ENCODE assay signal across 17 cellular contexts in the genomic region with DNA sequence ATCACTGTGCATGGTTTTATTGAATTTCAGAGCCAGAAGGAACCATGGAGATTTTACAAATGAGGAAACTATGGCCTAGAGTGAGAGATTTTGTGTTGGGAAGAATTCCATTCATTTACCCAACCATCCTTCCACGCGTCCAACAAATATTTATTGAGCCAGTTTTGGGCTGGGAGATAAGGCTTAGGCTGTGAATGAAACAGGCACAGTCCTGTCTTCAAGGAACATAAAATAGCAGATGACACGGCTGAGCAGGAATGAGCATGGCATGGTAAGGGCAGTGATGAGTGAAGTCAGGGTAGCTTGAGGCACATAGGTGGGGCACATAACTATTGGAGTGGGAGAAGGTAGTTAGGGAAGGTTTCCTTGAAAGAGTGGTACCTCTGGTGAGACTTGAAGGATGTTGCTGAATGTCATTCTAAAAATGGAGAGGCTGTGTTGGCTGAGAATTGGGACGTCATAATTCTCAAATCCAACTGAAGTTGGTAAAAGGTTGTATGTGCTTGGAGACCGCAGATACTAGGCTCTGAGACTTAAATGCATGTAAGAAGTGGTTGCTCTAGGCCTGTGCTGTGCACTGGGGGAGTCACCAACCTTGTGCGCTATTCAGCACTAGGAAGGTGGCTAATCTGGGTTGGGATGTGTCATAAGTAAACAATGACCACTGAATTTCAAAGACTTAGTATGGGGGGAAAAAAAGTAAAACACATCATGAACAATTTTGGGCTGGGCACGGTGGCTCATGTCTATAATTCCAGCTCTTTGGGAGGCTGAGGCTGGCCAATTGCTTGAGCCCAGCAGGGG. TPM values are rescaled to one million over a fixed set of nuclear protein-coding genes. Genes with fewer than 3 reads are reported as not detected.
A peak's percentile ranks its signal among the peaks of the same experiment; 100 is the strongest.
DNase-seq lines count a peak whose midpoint lies in the region; TF ChIP-seq lines count a peak whose summit lies in the region.
"Had no signal": no experiment of that assay in that cellular context is flagged by ENCODE, and none has a peak within 500 bp of the region (broad histone marks: within the 10 kb centered on the region; RNA-seq: fewer than 3 reads in every experiment).

No MANE protein-coding gene starts in this region.

- no peaks in the 10 kb centered on the region for H3K9me3 ChIP-seq in tibial artery
- H3K9me3 ChIP-seq: BE2C had no signal

- peaks cover 80% of the 10 kb centered on the region for H3K4me1 Mint-ChIP-seq in neural crest cell

- peaks cover 6% of the 10 kb centered on the region for H3K36me3 Mint-ChIP-seq in neural crest cell (ENCODE audit: low read depth)
- H3K36me3 Mint-ChIP-seq: activated naive CD8-positive, alpha-beta T cell had no signal

- no peak for TF ChIP-seq CTCF in GM12865 (IDR thresholded peaks at IDR 0.05; ENCODE audit: insufficient read depth, low read depth, low read length, missing control alignments)
- TF ChIP-seq CTCF in neural crest cell (conservative IDR thresholded peaks at IDR 0.05), result no peak
- no peak for TF ChIP-seq CTCF in tibial artery (IDR thresholded peaks at IDR 0.05)

- H3K27ac Mint-ChIP-seq in neural crest cell (ENCODE audit: unreplicated experiment), result peak overlapping the region; percentile 85
- H3K27ac Mint-ChIP-seq: activated naive CD8-positive, alpha-beta T cell; stimulated activated naive CD8-positive, alpha-beta T cell treated with anti-CD3 and anti-CD28 coated beads, Interleukin-15, Interleukin-2, amounts not matched to agents 100 ng/mL and 50 ng/mL, for 24 hours had no signal

- no peak overlapping the region for H3K4me3 ChIP-seq in GM12865 (ENCODE audit: low read depth, low read length)
- H3K4me3 ChIP-seq in tibial artery, result no peak overlapping the region

- H3K4me3 Mint-ChIP-seq in neural crest cell, result no peak overlapping the region
- H3K4me3 Mint-ChIP-seq: activated naive CD8-positive, alpha-beta T cell; stimulated activated naive CD8-positive, alpha-beta T cell treated with anti-CD3 and anti-CD28 coated beads, Interleukin-15, Interleukin-2, amounts not matched to agents 100 ng/mL and 50 ng/mL, for 24 hours had no signal

- no peaks in the 10 kb centered on the region for H3K36me3 ChIP-seq in tibial artery

- peak overlapping the region; percentile 96 for H3K27ac ChIP-seq in epithelial cell of prostate
- no peak overlapping the region for H3K27ac ChIP-seq in tibial artery

- no peaks in the 10 kb centered on the region for H3K27me3 ChIP-seq in tibial artery
- H3K27me3 ChIP-seq: BE2C had no signal

- H3K9me3 Mint-ChIP-seq in neural crest cell, result no peaks in the 10 kb centered on the region
- H3K9me3 Mint-ChIP-seq: stimulated activated naive CD8-positive, alpha-beta T cell treated with anti-CD3 and anti-CD28 coated beads, Interleukin-15, Interleukin-2, amounts not matched to agents 100 ng/mL and 50 ng/mL, for 24 hours had no signal

- intact Hi-C loops in tibial artery (cut with DNase I; ENCODE audit: low total_unique reads), result no loop called here

- peaks cover 0 to 35% (median 14%) of the 10 kb centered on the region in 4 donors for H3K4me1 ChIP-seq in tibial artery

- DNase-seq in GM12865 (ENCODE audit: low read depth) (peak; percentile 36), RKO (ENCODE audit: low spot score) (peak; percentile 11), epithelial cell of prostate (ENCODE audit: low read depth, low spot score) (no peak), neural crest cell (ENCODE audit: low read depth, low spot score) (no peak), ecto neural progenitor cell (ENCODE audit: low spot score) (no peak), tibial artery (no peak)
- no peak for DNase-seq in activated CD4-positive, alpha-beta T cell treated with anti-CD3 and anti-CD28 coated beads for 1 hour
- DNase-seq in activated naive CD4-positive, alpha-beta T cell treated with Interleukin-2 at 50 U/mL for 16 hours, result no peak
- DNase-seq: activated CD8-positive, alpha-beta memory T cell treated with anti-CD3 and anti-CD28 coated beads for 24 hours; BE2C; cortex of kidney; GF-D8; NCI-H2171 treated with DMSO at 0.1 percent for 48 hours; posterior cingulate gyrus; stimulated activated CD4-positive, alpha-beta T cell treated with anti-CD3 and anti-CD28 coated beads, Interleukin-4, amount 100 ng/mL, for 1 hour had no signal

- H3K27me3 Mint-ChIP-seq in neural crest cell (ENCODE audit: low read depth), result no peaks in the 10 kb centered on the region

RNA-seq across cellular contexts. Expression of a gene that starts 51.8 kb away (rescaled TPM):
- total RNA-seq in neural crest cell, result 84.1 and 87.3 TPM in 2 replicates

Comparison
In these comparisons a context has a peak if more than half of its experiments do, and no peak if none do; other contexts are left out.
1. DNase-seq: peak in GM12865 (single experiment) and RKO (single experiment); none in epithelial cell of prostate (single experiment), neural crest cell (single experiment), ecto neural progenitor cell (single experiment), activated CD4-positive, alpha-beta T cell treated with anti-CD3 and anti-CD28 coated beads for 1 hour (single experiment), tibial artery (0 of 2) and activated naive CD4-positive, alpha-beta T cell treated with Interleukin-2 at 50 U/mL for 16 hours (single experiment).